Comparison of ENCODE assay signal across 11 cellular contexts in the genomic region with DNA sequence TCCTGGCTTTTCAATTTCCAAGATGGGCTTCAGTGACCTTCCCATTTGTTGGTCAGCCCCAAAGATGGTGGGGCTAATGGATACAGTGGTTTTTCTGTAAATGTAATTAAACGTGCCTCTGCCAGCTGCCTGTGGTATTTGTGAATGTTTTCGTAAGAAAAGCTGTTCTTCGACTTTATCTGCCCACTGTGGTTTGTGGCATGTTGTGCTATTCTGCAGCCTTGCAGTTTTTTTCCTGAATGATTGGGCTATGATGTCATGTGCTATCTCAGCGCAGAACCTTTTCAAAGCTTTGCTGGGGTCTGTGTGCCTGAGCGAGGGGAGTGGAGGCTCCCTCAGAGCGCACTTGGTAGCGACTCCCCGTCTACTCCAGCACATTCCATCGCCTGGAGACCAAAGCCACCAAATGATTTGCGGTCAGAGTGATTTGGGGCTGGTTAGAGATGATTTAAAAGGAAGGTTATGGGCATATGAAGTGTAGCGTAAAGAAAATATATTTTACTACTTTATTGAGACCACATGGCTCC.
DNase-seq lines count a peak whose midpoint lies in the region; ATAC-seq and TF ChIP-seq lines count a peak whose summit lies in the region.
"Had no signal": no experiment of that assay in that cellular context is flagged by ENCODE, and none has a peak within 500 bp of the region (broad histone marks: within the 10 kb centered on the region; RNA-seq: fewer than 3 reads in every experiment).

No MANE protein-coding gene starts in this region.

- intact Hi-C loops in spleen (cut with DNase I; ENCODE audit: low total_unique reads) = no loop called here

- ATAC-seq in SK-N-SH treated with all-trans-retinoic acid at 6 μM for 48 hours (peak; percentile 57), GM18498 (IDR thresholded peaks at IDR 0.05; ENCODE audit: unreplicated experiment) (no peak)
- ATAC-seq: upper lobe of right lung had no signal

- no peaks in the 10 kb centered on the region for H3K27me3 ChIP-seq in right atrium auricular region
- peaks cover 0 to 64% (median 15%) of the 10 kb centered on the region in 7 donors for H3K27me3 ChIP-seq in spleen (replicated peaks in 1 of 7)

- peaks cover 0 to 59% of the 10 kb centered on the region in 2 donors for H3K4me1 ChIP-seq in right atrium auricular region
- peaks cover 0 to 30% (median 15%) of the 10 kb centered on the region in 6 donors for H3K4me1 ChIP-seq in spleen

- DNase-seq in HFF-Myc (ENCODE audit: extremely low read depth, low read depth) (peak; percentile 96), right atrium auricular region (ENCODE audit: low spot score) (no peak), spleen (no peak), Ammon's horn (ENCODE audit: low spot score) (no peak), NCI-H2029 treated with DMSO at 0.1 percent for 48 hours (lab: John Stamatoyannopoulos, UW) (no peak)
- DNase-seq in effector CD4-positive, alpha-beta T cell = no peak
- DNase-seq: activated naive CD4-positive, alpha-beta T cell treated with anti-CD3 and anti-CD28 coated beads for 36 hours; NCI-H510A; upper lobe of right lung had no signal

- TF ChIP-seq CTCF in HFF-Myc (IDR thresholded peaks at IDR 0.05; ENCODE audit: low read depth, low read length, missing control alignments) = no peak
- TF ChIP-seq CTCF in right atrium auricular region (IDR thresholded peaks at IDR 0.05) = no peak
- no peak for TF ChIP-seq CTCF in spleen (IDR thresholded peaks at IDR 0.05 in 8 of 11, conservative IDR thresholded peaks at IDR 0.05 in 3 of 11)

- no peaks in the 10 kb centered on the region for H3K9me3 ChIP-seq in right atrium auricular region
- no peaks in the 10 kb centered on the region for H3K9me3 ChIP-seq in spleen
- H3K9me3 ChIP-seq: upper lobe of right lung had no signal

- H3K36me3 ChIP-seq in right atrium auricular region (no peaks in the 10 kb centered on the region), spleen (no peaks in the 10 kb centered on the region)
- H3K36me3 ChIP-seq: upper lobe of right lung had no signal

- no peak for TF ChIP-seq POLR2A in spleen (IDR thresholded peaks at IDR 0.05)

- H3K4me3 ChIP-seq in HFF-Myc (replicated peaks; ENCODE audit: low read depth, low read length) (no peak overlapping the region), right atrium auricular region (no peak overlapping the region), spleen (no peak overlapping the region)
- H3K4me3 ChIP-seq: upper lobe of right lung had no signal

- 10 to 45% (median 22%) methylated on average over 11 of the region's 11 CpGs for WGBS in spleen, 5 donors

- H3K27ac ChIP-seq in right atrium auricular region (peak overlapping the region; percentile 79 to 84), spleen (peak overlapping the region in 5 of 8 donors; percentile 4 to 55 (median 15))
- H3K27ac ChIP-seq: upper lobe of right lung had no signal

TF ChIP-seq in SK-N-SH treated with all-trans-retinoic acid at 6 μM for 48 hours, 23 proteins besides CTCF, POLR2A, EP300 and RAD21:
- TF ChIP-seq, protein P1, sequence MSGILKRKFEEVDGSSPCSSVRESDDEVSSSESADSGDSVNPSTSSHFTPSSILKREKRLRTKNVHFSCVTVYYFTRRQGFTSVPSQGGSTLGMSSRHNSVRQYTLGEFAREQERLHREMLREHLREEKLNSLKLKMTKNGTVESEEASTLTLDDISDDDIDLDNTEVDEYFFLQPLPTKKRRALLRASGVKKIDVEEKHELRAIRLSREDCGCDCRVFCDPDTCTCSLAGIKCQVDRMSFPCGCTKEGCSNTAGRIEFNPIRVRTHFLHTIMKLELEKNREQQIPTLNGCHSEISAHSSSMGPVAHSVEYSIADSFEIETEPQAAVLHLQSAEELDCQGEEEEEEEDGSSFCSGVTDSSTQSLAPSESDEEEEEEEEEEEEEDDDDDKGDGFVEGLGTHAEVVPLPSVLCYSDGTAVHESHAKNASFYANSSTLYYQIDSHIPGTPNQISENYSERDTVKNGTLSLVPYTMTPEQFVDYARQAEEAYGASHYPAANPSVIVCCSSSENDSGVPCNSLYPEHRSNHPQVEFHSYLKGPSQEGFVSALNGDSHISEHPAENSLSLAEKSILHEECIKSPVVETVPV (CRISPR knock-in tag; IDR thresholded peaks at IDR 0.05) = no peak
- TF ChIP-seq ZFP3 (CRISPR knock-in tag; IDR thresholded peaks at IDR 0.05) (0 out of 2 replicates have a peak, but pooled peaks have one; percentile 52), ISL1 (CRISPR knock-in tag; IDR thresholded peaks at IDR 0.05) (peak; percentile 69; the same call in 1 of the 2 replicates), CSDC2 (CRISPR knock-in tag; IDR thresholded peaks at IDR 0.05) (peak; percentile 85), ZFP30 (CRISPR knock-in tag; IDR thresholded peaks at IDR 0.05) (no peak)
- TF ChIP-seq, protein P2, sequence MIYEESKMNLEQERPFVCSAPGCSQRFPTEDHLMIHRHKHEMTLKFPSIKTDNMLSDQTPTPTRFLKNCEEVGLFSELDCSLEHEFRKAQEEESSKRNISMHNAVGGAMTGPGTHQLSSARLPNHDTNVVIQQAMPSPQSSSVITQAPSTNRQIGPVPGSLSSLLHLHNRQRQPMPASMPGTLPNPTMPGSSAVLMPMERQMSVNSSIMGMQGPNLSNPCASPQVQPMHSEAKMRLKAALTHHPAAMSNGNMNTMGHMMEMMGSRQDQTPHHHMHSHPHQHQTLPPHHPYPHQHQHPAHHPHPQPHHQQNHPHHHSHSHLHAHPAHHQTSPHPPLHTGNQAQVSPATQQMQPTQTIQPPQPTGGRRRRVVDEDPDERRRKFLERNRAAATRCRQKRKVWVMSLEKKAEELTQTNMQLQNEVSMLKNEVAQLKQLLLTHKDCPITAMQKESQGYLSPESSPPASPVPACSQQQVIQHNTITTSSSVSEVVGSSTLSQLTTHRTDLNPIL (CRISPR knock-in tag; IDR thresholded peaks at IDR 0.05; ENCODE audit: low read depth) = peak; percentile 80
- TF ChIP-seq, protein P3, sequence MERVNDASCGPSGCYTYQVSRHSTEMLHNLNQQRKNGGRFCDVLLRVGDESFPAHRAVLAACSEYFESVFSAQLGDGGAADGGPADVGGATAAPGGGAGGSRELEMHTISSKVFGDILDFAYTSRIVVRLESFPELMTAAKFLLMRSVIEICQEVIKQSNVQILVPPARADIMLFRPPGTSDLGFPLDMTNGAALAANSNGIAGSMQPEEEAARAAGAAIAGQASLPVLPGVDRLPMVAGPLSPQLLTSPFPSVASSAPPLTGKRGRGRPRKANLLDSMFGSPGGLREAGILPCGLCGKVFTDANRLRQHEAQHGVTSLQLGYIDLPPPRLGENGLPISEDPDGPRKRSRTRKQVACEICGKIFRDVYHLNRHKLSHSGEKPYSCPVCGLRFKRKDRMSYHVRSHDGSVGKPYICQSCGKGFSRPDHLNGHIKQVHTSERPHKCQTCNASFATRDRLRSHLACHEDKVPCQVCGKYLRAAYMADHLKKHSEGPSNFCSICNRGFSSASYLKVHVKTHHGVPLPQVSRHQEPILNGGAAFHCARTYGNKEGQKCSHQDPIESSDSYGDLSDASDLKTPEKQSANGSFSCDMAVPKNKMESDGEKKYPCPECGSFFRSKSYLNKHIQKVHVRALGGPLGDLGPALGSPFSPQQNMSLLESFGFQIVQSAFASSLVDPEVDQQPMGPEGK (CRISPR knock-in tag; IDR thresholded peaks at IDR 0.05; ENCODE audit: borderline replicate concordance) = peak; percentile 38; the same call in 1 of the 2 replicates
